In genomic region chr17:82050761-82051641, GRCh38 we compare ENCODE assay signal across 8 cellular contexts. TPM values are rescaled to one million over a fixed set of nuclear protein-coding genes. Genes with fewer than 3 reads are reported as not detected.
DNase-seq lines count a peak whose midpoint lies in the region; ATAC-seq, FAIRE-seq and TF ChIP-seq lines count a peak whose summit lies in the region.

No MANE protein-coding gene starts in this region.

- H3K27me3 Mint-ChIP-seq in naive B cell, result no peaks in the 10 kb centered on the region

- H3K56ac ChIP-seq in H1 (replicated peaks; ENCODE audit: insufficient read length, low read depth, low read length), result peak overlapping the region; percentile 46

- H3K36me3 Mint-ChIP-seq in naive B cell, result no peaks in the 10 kb centered on the region

- no peaks in the 10 kb centered on the region for H3K9me3 ChIP-seq in H1 (ENCODE audit: insufficient read depth in 2 of 2, low read depth in 1 of 2, low read length in 1 of 2)

- no peak overlapping the region for H3K27ac ChIP-seq in H1 (ENCODE audit: low read depth, low read length)

- DNase-seq in LNCaP clone FGC (ENCODE audit: low read depth) (no peak), H1 (ENCODE audit: low read depth in 1 of 2, low spot score in 2 of 2) (no peak), naive B cell (no peak), head of caudate nucleus (no peak)

- H3K4ac ChIP-seq in H1 (replicated peaks; ENCODE audit: insufficient read length, low read depth, low read length), result peak overlapping the region; percentile 21

- POLR2A ChIA-PET in H1 (lab: Charles Lee; ENCODE audit: partially characterized antibody), result interaction anchor here (0.8 to 13.2 kb wide), 9 partner anchors 10 to 348 kb away, joined by 3 to 161 read pairs (median 5); partner anchors contain the start of genes CENPX, DUS1L, LRRC45 and MRPL12

- H4K5ac ChIP-seq in H1 (ENCODE audit: insufficient read length, low read depth, low read length), result peak overlapping the region; percentile 24

- peaks cover 5 to 25% (median 12%) of the 10 kb centered on the region in 4 experiments for H3K36me3 ChIP-seq in H1 (ENCODE audit: control insufficient read depth in 2 of 4, insufficient read depth in 4 of 4, low read length in 3 of 4)

- no peak overlapping the region for H3K23ac ChIP-seq in H1 (ENCODE audit: insufficient read length)

- TF ChIP-seq CTCF in LNCaP clone FGC (IDR thresholded peaks at IDR 0.05; ENCODE audit: control insufficient read depth, extremely low read depth, insufficient read depth) (no peak), H1 (IDR thresholded peaks at IDR 0.05; ENCODE audit: control extremely low read depth in 1 of 3, insufficient read depth in 1 of 3, low read depth in 1 of 3, low read length in 3 of 3) (no peak)

- peak overlapping the region; percentile 25 for H4K91ac ChIP-seq in H1 (replicated peaks; ENCODE audit: insufficient read length, low read length)

- H2BK15ac ChIP-seq in H1 (ENCODE audit: low read length), result no peak overlapping the region

- 29% methylated on average over 51 of the region's 79 CpGs; no CpG with 5 or more reads in 1 of the 2 experiments for WGBS in H1 (ENCODE audit: extremely low coverage in 1 of 2, insufficient coverage in 1 of 2, insufficient read length in 1 of 2, insufficient replicate concordance in 2 of 2, low coverage in 1 of 2, low lambda C conversion rate in 2 of 2, missing lambda C conversion rate in 1 of 2), 2 experiments

- H3K4me3 ChIP-seq in GM08714 (ENCODE audit: low read length), result peak overlapping the region; percentile 86
- peak overlapping the region; percentile 89 for H3K4me3 ChIP-seq in LNCaP clone FGC (ENCODE audit: low read depth, low read length)
- H3K4me3 ChIP-seq in H1 (ENCODE audit: extremely low read depth in 1 of 4, insufficient read depth in 2 of 4, low read depth in 3 of 4, low read length in 4 of 4), result peak overlapping the region; percentile 45 to 87 (median 76)

- peak overlapping the region; percentile 60 for H3K18ac ChIP-seq in H1 (ENCODE audit: extremely low read depth, low read length)

- H3K14ac ChIP-seq in H1 (ENCODE audit: insufficient read length), result no peak overlapping the region

- H3K79me1 ChIP-seq in H1 (ENCODE audit: low read depth, low read length), result peaks cover 6% of the 10 kb centered on the region; the same call in 1 of the 2 replicates

- peak overlapping the region in 3 of 6 donors; percentile 79 to 97 (median 81) for H3K27ac Mint-ChIP-seq in naive B cell

- H3K9ac ChIP-seq in H1 (replicated peaks in 1 of 4; ENCODE audit: extremely low read depth in 1 of 4, low read depth in 3 of 4, low read length in 3 of 4), result peak overlapping the region in 2 of 4 experiments; percentile 38 to 54; a peak in 4 of 7 replicates

- CTCF ChIA-PET in H1 (lab: Charles Lee; ENCODE audit: partially characterized antibody), result interaction anchor here (1.1 to 1.7 kb wide), 3 partner anchors 20 to 27 kb away, joined by 3 read pairs; partner anchors contain the start of gene RAC3

- H3K79me2 ChIP-seq in H1 (ENCODE audit: control insufficient read depth in 1 of 2, insufficient read depth in 2 of 2, low read length in 2 of 2), result peaks cover 0 to 12% of the 10 kb centered on the region in 2 experiments; a peak in 1 of 4 replicates

- FAIRE-seq in H1 (lab: Jason Lieb, UNC), result no peak

- TF ChIP-seq EP300 in H1 (IDR thresholded peaks at IDR 0.05; ENCODE audit: borderline replicate concordance in 1 of 2, low read depth in 2 of 2, low read length in 2 of 2), result no peak

- TF ChIP-seq POLR2A in H1 (IDR thresholded peaks at IDR 0.05; ENCODE audit: control extremely low read depth in 1 of 2, low read depth in 2 of 2, low read length in 2 of 2), result no peak

- H2BK5ac ChIP-seq in H1 (ENCODE audit: low read depth, low read length), result no peak overlapping the region

- no peak overlapping the region for H2BK20ac ChIP-seq in H1 (ENCODE audit: low read length)

- no peak overlapping the region for H2AK5ac ChIP-seq in H1 (ENCODE audit: low read depth, low read length)

- H3K4me2 ChIP-seq in H1 (ENCODE audit: insufficient read depth in 1 of 2, low read depth in 2 of 2, low read length in 2 of 2), result peak overlapping the region; percentile 68 to 69

- no peak overlapping the region; the same call in 1 of the 2 replicates for H4K8ac ChIP-seq in H1 (ENCODE audit: extremely low read depth, insufficient read depth, low read length)

- H4K20me1 ChIP-seq in H1 (replicated peaks in 1 of 2; ENCODE audit: control insufficient read depth in 1 of 2, insufficient read depth in 2 of 2, low read length in 2 of 2), result peaks cover 4 to 15% of the 10 kb centered on the region in 2 experiments

- H2BK120ac ChIP-seq in H1 (replicated peaks; ENCODE audit: low read depth, low read length), result no peak overlapping the region

- ATAC-seq in naive B cell (ENCODE audit: low read depth in 2 of 2) (peak; percentile 20 to 26), GM21381 (IDR thresholded peaks at IDR 0.05; ENCODE audit: unreplicated experiment) (no peak), GM19328 (IDR thresholded peaks at IDR 0.05; ENCODE audit: unreplicated experiment) (no peak), GM18873 (IDR thresholded peaks at IDR 0.05; ENCODE audit: low FRiP score, unreplicated experiment) (no peak)

- peak overlapping the region; percentile 47 to 91 (median 86) for H3K4me3 Mint-ChIP-seq in naive B cell

- no peak for TF ChIP-seq RAD21 in H1 (IDR thresholded peaks at IDR 0.05 in 1 of 2, conservative IDR thresholded peaks at IDR 0.05 in 1 of 2; ENCODE audit: low read depth in 2 of 2, low read length in 2 of 2)

- no peak overlapping the region for H2AFZ ChIP-seq in H1 (ENCODE audit: low read length)

- no peaks in the 10 kb centered on the region; a peak in 1 of 7 replicates for H3K27me3 ChIP-seq in H1 (replicated peaks in 1 of 4; ENCODE audit: control insufficient read depth in 3 of 4, extremely low read depth in 1 of 4, insufficient read depth in 3 of 4, low read length in 3 of 4)

- H3K23me2 ChIP-seq in H1 (ENCODE audit: low read depth, low read length), result peaks cover 6% of the 10 kb centered on the region; the same call in 1 of the 2 replicates

- intact Hi-C loops in head of caudate nucleus (cut with DNase I), result no loop called here

- no peaks in the 10 kb centered on the region for H3K9me3 Mint-ChIP-seq in naive B cell

- peaks cover 8 to 18% (median 10%) of the 10 kb centered on the region in 3 donors for H3K4me1 Mint-ChIP-seq in naive B cell

- H3K4me1 ChIP-seq in H1 (replicated peaks in 1 of 4; ENCODE audit: control insufficient read depth in 3 of 4, insufficient read depth in 4 of 4, low read length in 3 of 4), result peaks cover 0 to 11% (median 6%) of the 10 kb centered on the region in 4 experiments; a peak in 5 of 7 replicates

- no peak overlapping the region for H2BK12ac ChIP-seq in H1 (ENCODE audit: low read depth, low read length)

RNA-seq across cellular contexts. Expression of gene RFNG, which starts 0.6 kb away (rescaled TPM):
- total RNA-seq in H1 (2021; fragmentation: NEBNext Ultra II Directional; extraction: Animal tissue kit (Norgen Biotek cat#: 25700)), result 26.7 and 30.9 TPM in 2 replicates
- polyA plus RNA-seq in H1 (2011; rRNA removed), result 28.4 and 50.3 TPM in 2 replicates
- 25.7 TPM for polyA plus RNA-seq in H1 (2011; cell fraction: cytosol; rRNA removed)
- 139 TPM for polyA plus RNA-seq in H1 (2011; cell fraction: nucleus; rRNA removed)
- polyA plus RNA-seq in H1 (2012, experiment 1 of 2), result 26.1 to 34.2 TPM (median 32.0 TPM) in 4 replicates
- polyA plus RNA-seq in H1 (2012, experiment 2 of 2), result 32.2 TPM
- 26.3 TPM for polyA plus RNA-seq in H1 (2013, experiment 1 of 2)
- polyA plus RNA-seq in H1 (2013, experiment 2 of 2), result 26.6 TPM
- polyA minus RNA-seq in H1 (2011; rRNA and poly(A)+ RNA removed), result 8.3 and 9.7 TPM in 2 replicates
- 15.2 TPM for polyA minus RNA-seq in H1 (2011; cell fraction: cytosol; rRNA and poly(A)+ RNA removed)
- polyA minus RNA-seq in H1 (2011; cell fraction: nucleus; rRNA and poly(A)+ RNA removed), result 23.8 TPM
- 1 to 10 TPM; 2.6 to 7.6 (median 4.8) TPM for polyA plus RNA-seq in naive B cell (ENCODE audit: low read depth in 6 of 6)

RNA-seq across cellular contexts. Expression of gene GPS1, which starts 0.7 kb away (rescaled TPM):
- 153 and 157 TPM in 2 replicates for total RNA-seq in H1 (2021; fragmentation: NEBNext Ultra II Directional; extraction: Animal tissue kit (Norgen Biotek cat#: 25700))
- polyA plus RNA-seq in H1 (2011; rRNA removed) (277 and 354 TPM in 2 replicates), naive B cell (ENCODE audit: low read depth in 6 of 6) (100 to 1,000 TPM; 103 to 138 (median 109) TPM)
- polyA plus RNA-seq in H1 (2011; cell fraction: cytosol; rRNA removed), result 226 TPM
- polyA plus RNA-seq in H1 (2011; cell fraction: nucleus; rRNA removed), result 351 TPM
- polyA plus RNA-seq in H1 (2012, experiment 1 of 2), result 127 to 186 TPM (median 168 TPM) in 4 replicates
- polyA plus RNA-seq in H1 (2012, experiment 2 of 2), result 200 TPM
- polyA plus RNA-seq in H1 (2013, experiment 1 of 2), result 99.3 TPM
- 100 TPM for polyA plus RNA-seq in H1 (2013, experiment 2 of 2)
- polyA minus RNA-seq in H1 (2011; rRNA and poly(A)+ RNA removed), result 137 and 141 TPM in 2 replicates
- 110 TPM for polyA minus RNA-seq in H1 (2011; cell fraction: cytosol; rRNA and poly(A)+ RNA removed)
- polyA minus RNA-seq in H1 (2011; cell fraction: nucleus; rRNA and poly(A)+ RNA removed), result 96.5 TPM

RNA-seq across cellular contexts. Expression of gene DCXR, which starts 13.5 kb away (rescaled TPM):
- total RNA-seq in H1 (2021; fragmentation: NEBNext Ultra II Directional; extraction: Animal tissue kit (Norgen Biotek cat#: 25700)), result 96.3 and 110 TPM in 2 replicates
- polyA plus RNA-seq in H1 (2011; rRNA removed), result 212 and 338 TPM in 2 replicates
- 163 TPM for polyA plus RNA-seq in H1 (2011; cell fraction: cytosol; rRNA removed)
- 167 TPM for polyA plus RNA-seq in H1 (2011; cell fraction: nucleus; rRNA removed)
- 92.1 to 118 TPM (median 110 TPM) in 4 replicates for polyA plus RNA-seq in H1 (2012, experiment 1 of 2)
- 187 TPM for polyA plus RNA-seq in H1 (2012, experiment 2 of 2)
- 57.6 TPM for polyA plus RNA-seq in H1 (2013, experiment 1 of 2)
- 58.1 TPM for polyA plus RNA-seq in H1 (2013, experiment 2 of 2)
- polyA minus RNA-seq in H1 (2011; rRNA and poly(A)+ RNA removed), result 35.5 and 81.7 TPM in 2 replicates
- 40.5 TPM for polyA minus RNA-seq in H1 (2011; cell fraction: cytosol; rRNA and poly(A)+ RNA removed)
- polyA minus RNA-seq in H1 (2011; cell fraction: nucleus; rRNA and poly(A)+ RNA removed), result 31.1 TPM
- polyA plus RNA-seq in naive B cell (ENCODE audit: low read depth in 6 of 6), result 100 to 1,000 TPM in 2 of 6 donors, 10 to 100 TPM in 4; 74.0 to 199 (median 98.1) TPM

RNA-seq across cellular contexts. Expression of gene DUS1L, which starts 14.6 kb away (rescaled TPM):
- total RNA-seq in H1 (2021; fragmentation: NEBNext Ultra II Directional; extraction: Animal tissue kit (Norgen Biotek cat#: 25700)), result 68.0 and 69.1 TPM in 2 replicates
- polyA plus RNA-seq in H1 (2011; rRNA removed) (34.5 and 60.4 TPM in 2 replicates), naive B cell (ENCODE audit: low read depth in 6 of 6) (10 to 100 TPM; 52.4 to 86.5 (median 68.2) TPM)
- 66.5 TPM for polyA plus RNA-seq in H1 (2011; cell fraction: cytosol; rRNA removed)
- polyA plus RNA-seq in H1 (2011; cell fraction: nucleus; rRNA removed), result 317 TPM
- 43.1 to 60.5 TPM (median 57.0 TPM) in 4 replicates for polyA plus RNA-seq in H1 (2012, experiment 1 of 2)
- polyA plus RNA-seq in H1 (2012, experiment 2 of 2), result 60.6 TPM
- polyA plus RNA-seq in H1 (2013, experiment 1 of 2), result 38.5 TPM
- polyA plus RNA-seq in H1 (2013, experiment 2 of 2), result 36.1 TPM
- 19.1 and 24.6 TPM in 2 replicates for polyA minus RNA-seq in H1 (2011; rRNA and poly(A)+ RNA removed)
- polyA minus RNA-seq in H1 (2011; cell fraction: cytosol; rRNA and poly(A)+ RNA removed), result 27.5 TPM
- polyA minus RNA-seq in H1 (2011; cell fraction: nucleus; rRNA and poly(A)+ RNA removed), result 58.5 TPM

RNA-seq across cellular contexts. Expression of gene RAC3, which starts 19.5 kb away (rescaled TPM):
- 167 and 177 TPM in 2 replicates for total RNA-seq in H1 (2021; fragmentation: NEBNext Ultra II Directional; extraction: Animal tissue kit (Norgen Biotek cat#: 25700))
- polyA plus RNA-seq in H1 (2011; rRNA removed), result 299 and 520 TPM in 2 replicates
- 290 TPM for polyA plus RNA-seq in H1 (2011; cell fraction: cytosol; rRNA removed)
- 408 TPM for polyA plus RNA-seq in H1 (2011; cell fraction: nucleus; rRNA removed)
- polyA plus RNA-seq in H1 (2012, experiment 1 of 2), result 93.2 to 160 TPM (median 150 TPM) in 4 replicates
- 143 TPM for polyA plus RNA-seq in H1 (2012, experiment 2 of 2)
- 141 TPM for polyA plus RNA-seq in H1 (2013, experiment 1 of 2)
- polyA plus RNA-seq in H1 (2013, experiment 2 of 2), result 139 TPM
- 54.1 and 62.9 TPM in 2 replicates for polyA minus RNA-seq in H1 (2011; rRNA and poly(A)+ RNA removed)
- 82.6 TPM for polyA minus RNA-seq in H1 (2011; cell fraction: cytosol; rRNA and poly(A)+ RNA removed)
- polyA minus RNA-seq in H1 (2011; cell fraction: nucleus; rRNA and poly(A)+ RNA removed), result 83.3 TPM
- not detected for polyA plus RNA-seq in naive B cell (ENCODE audit: low read depth in 6 of 6)

Comparison
In these comparisons a context has a peak if more than half of its experiments do, and no peak if none do; other contexts are left out.
1. ATAC-seq: peak in naive B cell (2 of 2); none in GM21381 (single experiment), GM19328 (single experiment) and GM18873 (single experiment).
2. Peak in every context shown above with its lines, with median percentiles within 50 percentile points of each other: H3K4me3 ChIP-seq.